ENCODE assay signal across 11 cellular contexts in the genomic region with DNA sequence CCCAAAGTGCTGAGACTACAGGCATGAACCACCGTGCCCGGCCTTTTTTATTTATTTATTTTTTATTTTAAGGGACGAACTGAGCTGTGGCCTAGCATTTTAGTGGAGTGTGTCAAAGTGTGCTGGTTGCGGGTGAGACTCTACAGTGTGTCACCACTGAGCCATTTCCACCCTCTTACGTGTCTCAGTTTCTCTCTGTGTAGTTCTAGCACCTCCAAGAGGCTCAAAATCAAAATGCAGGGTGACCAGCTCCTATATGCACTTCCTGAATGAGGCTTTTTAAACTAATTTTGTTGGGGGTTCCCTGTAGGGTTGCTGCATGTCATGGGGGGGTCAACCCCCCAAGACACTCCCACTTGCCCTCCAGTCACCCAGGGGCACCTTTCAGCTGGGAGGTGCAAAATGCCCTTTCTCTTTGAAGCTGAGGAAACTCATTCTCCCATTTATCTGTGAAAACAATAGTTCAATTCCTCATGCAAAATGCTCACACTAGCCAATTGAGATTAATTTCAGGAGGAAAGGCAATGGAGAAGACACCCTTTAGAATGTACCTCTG.
DNase-seq lines count a peak whose midpoint lies in the region; ATAC-seq and TF ChIP-seq lines count a peak whose summit lies in the region.
"Had no signal": no experiment of that assay in that cellular context is flagged by ENCODE, and none has a peak within 500 bp of the region (broad histone marks: within the 10 kb centered on the region; RNA-seq: fewer than 3 reads in every experiment).

No MANE protein-coding gene starts in this region.

- peak overlapping the region; percentile 86 for H3K27ac Mint-ChIP-seq in central memory CD8-positive, alpha-beta T cell (ENCODE audit: low read depth)

- H3K4me2 ChIP-seq in osteoblast (ENCODE audit: insufficient read depth, low read length): no peak overlapping the region

- TF ChIP-seq CTCF in GM12865 (IDR thresholded peaks at IDR 0.05; ENCODE audit: insufficient read depth, low read depth, low read length, missing control alignments): peak; percentile 26
- no peak for TF ChIP-seq CTCF in osteoblast (IDR thresholded peaks at IDR 0.05; ENCODE audit: extremely low read depth, low read depth, low read length)

- no peak overlapping the region for H3K27ac ChIP-seq in osteoblast (ENCODE audit: low read depth, low read length)
- H3K27ac ChIP-seq: left lung had no signal

- no peaks in the 10 kb centered on the region for H3K27me3 ChIP-seq in osteoblast (ENCODE audit: insufficient read depth, low read length)
- H3K27me3 ChIP-seq: left lung had no signal

- peak; percentile 68 for ATAC-seq in central memory CD8-positive, alpha-beta T cell (replicated peaks; ENCODE audit: extremely low read depth, poor library complexity, severe bottlenecking)
- no peak for ATAC-seq in left colon
- ATAC-seq: left lung had no signal

- DNase-seq in GM12865 (ENCODE audit: low read depth) (peak; percentile 27), NCI-H69 (lab: John Stamatoyannopoulos, UW) (peak; percentile 15), osteoblast (ENCODE audit: insufficient read length, low spot score, missing footprints) (peak; percentile 56), NCI-H2171 treated with DMSO at 0.1 percent for 48 hours (lab: John Stamatoyannopoulos, UW) (no peak), left colon (no peak), putamen (ENCODE audit: low spot score) (no peak)
- no peak for DNase-seq in central memory CD8-positive, alpha-beta T cell (ENCODE audit: low spot score in 2 of 2)
- DNase-seq: activated effector memory CD4-positive, alpha-beta T cell treated with Interleukin-2 at 50 U/mL for 16 hours; left lung; NCI-H1417; SHP77 had no signal

- peaks cover 2% of the 10 kb centered on the region for H3K4me1 ChIP-seq in osteoblast (ENCODE audit: insufficient read depth, low read length)
- H3K4me1 ChIP-seq: left lung had no signal

- no peaks in the 10 kb centered on the region for H3K36me3 ChIP-seq in osteoblast (ENCODE audit: insufficient read depth, low read length)
- H3K36me3 ChIP-seq: left lung had no signal

- H2AFZ ChIP-seq in osteoblast (ENCODE audit: low read length): no peak overlapping the region

- peak overlapping the region; percentile 55 for H3K4me3 Mint-ChIP-seq in central memory CD8-positive, alpha-beta T cell

- no peaks in the 10 kb centered on the region for H4K20me1 ChIP-seq in osteoblast (ENCODE audit: insufficient read depth, low read length)

- H3K27me3 Mint-ChIP-seq in central memory CD8-positive, alpha-beta T cell: no peaks in the 10 kb centered on the region

- H3K4me3 ChIP-seq in GM12865 (ENCODE audit: low read depth, low read length): no peak overlapping the region
- no peak overlapping the region for H3K4me3 ChIP-seq in osteoblast (ENCODE audit: insufficient read depth, low read length)
- H3K4me3 ChIP-seq: left lung had no signal

- peaks cover 9% of the 10 kb centered on the region for H3K9me3 ChIP-seq in osteoblast (ENCODE audit: low read depth, low read length)

- peaks cover 29% of the 10 kb centered on the region for H3K4me1 Mint-ChIP-seq in central memory CD8-positive, alpha-beta T cell

- no peaks in the 10 kb centered on the region for H3K36me3 Mint-ChIP-seq in central memory CD8-positive, alpha-beta T cell (ENCODE audit: insufficient read depth)

- H3K9me3 Mint-ChIP-seq in central memory CD8-positive, alpha-beta T cell: peaks cover 6% of the 10 kb centered on the region

- intact Hi-C loops in left colon (cut with DNase I, micrococcal nuclease): no loop called here

- no peaks in the 10 kb centered on the region for H3K79me2 ChIP-seq in osteoblast (ENCODE audit: insufficient read depth, low read length)

Comparison
In these comparisons a context has a peak if more than half of its experiments do, and no peak if none do; other contexts are left out.
1. DNase-seq: peak in GM12865 (single experiment), NCI-H69 (single experiment) and osteoblast (single experiment); none in central memory CD8-positive, alpha-beta T cell (0 of 2), NCI-H2171 treated with DMSO at 0.1 percent for 48 hours (single experiment), left colon (0 of 2) and putamen (single experiment).